ENCODE assay signal across 18 cellular contexts in genomic region chr4:124879195-124879594, GRCh38.
DNase-seq lines count a peak whose midpoint lies in the region; ATAC-seq and TF ChIP-seq lines count a peak whose summit lies in the region.
"Had no signal": no experiment of that assay in that cellular context is flagged by ENCODE, and none has a peak within 500 bp of the region (broad histone marks: within the 10 kb centered on the region; RNA-seq: fewer than 3 reads in every experiment).

No MANE protein-coding gene starts in this region.

- no peaks in the 10 kb centered on the region for H3K79me2 ChIP-seq in hepatocyte

- H2AFZ ChIP-seq in hepatocyte = no peak overlapping the region

- no peak overlapping the region for H3K4me2 ChIP-seq in hepatocyte

- H4K20me1 ChIP-seq in hepatocyte (ENCODE audit: insufficient read depth, poor library complexity, severe bottlenecking) = no peaks in the 10 kb centered on the region

- no peak overlapping the region for H3K4me3 ChIP-seq in LNCaP clone FGC (ENCODE audit: low read depth, low read length)
- H3K4me3 ChIP-seq in hepatocyte = no peak overlapping the region
- H3K4me3 ChIP-seq in lung = no peak overlapping the region
- H3K4me3 ChIP-seq: GM12878, HAP-1 had no signal

- H3K27ac ChIP-seq in hepatocyte = no peak overlapping the region
- no peak overlapping the region for H3K27ac ChIP-seq in lung (ENCODE audit: low read depth in 1 of 2, low read length in 1 of 2)

- no peak for TF ChIP-seq CTCF in LNCaP clone FGC (IDR thresholded peaks at IDR 0.05; ENCODE audit: control insufficient read depth, extremely low read depth, insufficient read depth)
- no peak for TF ChIP-seq CTCF in hepatocyte (IDR thresholded peaks at IDR 0.05; ENCODE audit: poor library complexity)
- TF ChIP-seq CTCF in lung (IDR thresholded peaks at IDR 0.05; ENCODE audit: control extremely low read depth, extremely low read depth) = no peak

- WGBS in hepatocyte (ENCODE audit: low lambda C conversion rate, missing lambda C conversion rate) = 58% methylated on average over 2 of the region's 2 CpGs
- WGBS in lung, 2 donors = 64 to 91% methylated on average over 2 of the region's 2 CpGs

- H3K27me3 ChIP-seq in hepatocyte (no peaks in the 10 kb centered on the region), lung (ENCODE audit: control insufficient read depth, insufficient read depth) (no peaks in the 10 kb centered on the region)

- no peaks in the 10 kb centered on the region for H3K4me1 ChIP-seq in hepatocyte (ENCODE audit: insufficient read depth)
- H3K4me1 ChIP-seq in lung (ENCODE audit: control insufficient read depth in 2 of 2, insufficient read depth in 2 of 2, low read length in 2 of 2) = no peaks in the 10 kb centered on the region

- DNase-seq in HT-29 (ENCODE audit: low spot score) (peak; percentile 5), LNCaP clone FGC (ENCODE audit: low read depth) (peak; percentile 84), hepatocyte (ENCODE audit: low spot score) (peak; percentile 11), lung (ENCODE audit: low spot score) (no peak), NCI-H1105 (lab: John Stamatoyannopoulos, UW) (no peak)
- DNase-seq: C1 segment of cervical spinal cord; Calu3; CD4-positive, alpha-beta memory T cell; COR-L47; DMS79; EL; GDM1; GOT3; HFFc6 had no signal

- H3K9me3 ChIP-seq in hepatocyte (ENCODE audit: low read depth) (no peaks in the 10 kb centered on the region), lung (ENCODE audit: control insufficient read depth in 2 of 2, insufficient read depth in 1 of 2, low read length in 1 of 2) (peaks cover 0 to 2% of the 10 kb centered on the region in 2 donors)
- H3K9me3 ChIP-seq: HAP-1 had no signal

- ATAC-seq in lung (ENCODE audit: insufficient read depth, low FRiP score) (peak; percentile 47), GM18868 (IDR thresholded peaks at IDR 0.05; ENCODE audit: unreplicated experiment) (no peak), GM18511 (IDR thresholded peaks at IDR 0.05; ENCODE audit: unreplicated experiment) (no peak)
- ATAC-seq: GM12878 had no signal

- no peaks in the 10 kb centered on the region for H3K9me2 ChIP-seq in hepatocyte (replicated peaks; ENCODE audit: insufficient read depth)

- no peaks in the 10 kb centered on the region for H3K36me3 ChIP-seq in hepatocyte (replicated peaks; ENCODE audit: insufficient read depth, low read depth)
- H3K36me3 ChIP-seq in lung (ENCODE audit: control insufficient read depth in 2 of 2, insufficient read depth in 2 of 2, low read length in 2 of 2) = no peaks in the 10 kb centered on the region
- H3K36me3 ChIP-seq: HAP-1 had no signal

Comparison
In these comparisons a context has a peak if more than half of its experiments do, and no peak if none do; other contexts are left out.
1. DNase-seq: peak in HT-29 (single experiment), LNCaP clone FGC (single experiment) and hepatocyte (single experiment); none in lung (single experiment) and NCI-H1105 (single experiment).